ENCODE assay signal across 8 cellular contexts in the genomic region with DNA sequence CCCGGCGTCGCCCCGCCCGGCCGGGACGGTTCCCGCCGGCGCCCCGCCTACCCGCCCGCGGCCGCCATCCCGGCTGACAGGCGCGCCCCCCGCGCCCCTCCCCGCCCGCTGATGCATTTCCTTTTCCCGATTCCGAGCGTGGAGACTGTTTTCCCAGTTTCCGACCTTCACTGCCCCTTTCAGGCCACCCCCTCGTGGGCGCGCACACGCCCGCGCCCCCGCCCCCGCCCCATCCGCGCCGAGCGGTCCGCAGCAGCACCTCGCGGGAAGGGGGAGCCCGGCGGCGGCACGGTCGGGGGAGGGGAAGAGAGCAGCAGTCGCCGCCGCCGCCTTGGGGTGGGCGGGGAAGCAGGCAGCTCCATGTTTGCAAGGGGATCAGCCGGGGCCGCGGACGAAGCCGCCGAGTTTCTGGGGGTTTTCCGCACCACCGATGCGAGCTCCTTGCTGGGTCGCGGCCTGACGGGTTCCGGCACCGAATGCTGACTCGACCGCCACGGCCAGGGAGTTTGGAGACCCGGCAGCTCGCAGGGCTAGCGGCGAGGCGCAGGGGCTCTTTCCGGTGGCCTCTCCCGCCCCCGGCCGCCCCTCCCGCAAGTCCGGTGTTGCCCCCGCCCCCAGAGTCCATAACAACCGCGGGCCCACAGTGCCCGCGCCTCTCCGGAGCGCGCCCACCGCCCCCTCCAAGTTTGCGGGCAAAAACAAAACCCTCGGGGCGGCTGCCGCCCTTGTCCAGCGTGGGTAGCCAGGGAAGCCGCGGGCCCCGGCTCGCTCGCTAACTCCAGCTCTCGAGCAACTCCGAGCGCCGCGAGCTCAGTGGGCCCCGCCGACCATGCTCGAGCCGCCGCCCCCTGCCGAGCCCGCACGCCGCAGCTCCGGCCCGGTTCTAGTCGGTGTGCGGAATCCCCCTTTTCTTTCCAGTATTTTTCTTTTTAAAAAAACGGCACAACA. TPM values are rescaled to one million over a fixed set of nuclear protein-coding genes. Genes with fewer than 3 reads are reported as not detected.
A peak's percentile ranks its signal among the peaks of the same experiment; 100 is the strongest.
DNase-seq lines count a peak whose midpoint lies in the region; ATAC-seq lines count a peak whose summit lies in the region.

No MANE protein-coding gene starts in this region.

- intact Hi-C loops in activated CD4-positive, alpha-beta T cell treated with anti-CD3 and anti-CD28 coated beads for 36 hours (cut with DNase I, micrococcal nuclease), result loop anchor here (1.0 to 10.0 kb wide), 21 partner anchors 47 to 1966 kb away; a partner anchor contains a TSS

- H3K27ac Mint-ChIP-seq in activated CD4-positive, alpha-beta T cell treated with anti-CD3 and anti-CD28 coated beads for 36 hours, result peak overlapping the region; percentile 83

- no peaks in the 10 kb centered on the region for H3K9me3 Mint-ChIP-seq in activated CD4-positive, alpha-beta T cell treated with anti-CD3 and anti-CD28 coated beads for 36 hours (ENCODE audit: low read depth)

- no peaks in the 10 kb centered on the region for H3K27me3 Mint-ChIP-seq in activated CD4-positive, alpha-beta T cell treated with anti-CD3 and anti-CD28 coated beads for 36 hours

- DNase-seq in GDM1 (lab: John Stamatoyannopoulos, UW), result peak; percentile 23
- peak; percentile 53 for DNase-seq in NCI-H1694 (lab: John Stamatoyannopoulos, UW)
- DNase-seq in activated CD4-positive, alpha-beta T cell treated with anti-CD3 and anti-CD28 coated beads for 36 hours, result peak; percentile 91
- DNase-seq in lung microvascular endothelial cell (ENCODE audit: low read depth in 2 of 2), result peak; percentile 88 to 94
- DNase-seq in stimulated activated CD4-positive, alpha-beta T cell treated with anti-CD3 and anti-CD28 coated beads, TNF-alpha, amount 100 ng/mL, for 48 hours (ENCODE audit: low read depth in 3 of 3), result peak; percentile 56 to 82 (median 68)

- peak overlapping the region; percentile 77 for H3K27ac ChIP-seq in cingulate gyrus (ENCODE audit: low read depth, low read length)

- CTCF ChIA-PET in activated CD4-positive, alpha-beta T cell treated with anti-CD3 and anti-CD28 coated beads for 36 hours (lab: Charles Lee), result interaction anchor here (0.5 to 4.8 kb wide), 11 partner anchors 9 to 936 kb away, joined by 3 to 37 read pairs (median 4); a partner anchor contains a TSS

- H3K4me3 Mint-ChIP-seq in activated CD4-positive, alpha-beta T cell treated with anti-CD3 and anti-CD28 coated beads for 36 hours, result peak overlapping the region; percentile 99

- peaks cover 14% of the 10 kb centered on the region for H3K4me1 Mint-ChIP-seq in activated CD4-positive, alpha-beta T cell treated with anti-CD3 and anti-CD28 coated beads for 36 hours

- POLR2A ChIA-PET in activated CD4-positive, alpha-beta T cell treated with anti-CD3 and anti-CD28 coated beads for 36 hours (lab: Charles Lee), result interaction anchor here (0.5 to 7.3 kb wide), 20 partner anchors 8 to 912 kb away, joined by 3 to 83 read pairs (median 3); a partner anchor contains a TSS

- peaks cover 2% of the 10 kb centered on the region for H3K36me3 Mint-ChIP-seq in activated CD4-positive, alpha-beta T cell treated with anti-CD3 and anti-CD28 coated beads for 36 hours (ENCODE audit: low read depth)

- no peak for ATAC-seq in activated CD4-positive, alpha-beta T cell treated with anti-CD3 and anti-CD28 coated beads for 36 hours
- no peak for ATAC-seq in HG03442 (IDR thresholded peaks at IDR 0.05; ENCODE audit: unreplicated experiment)
- no peak for ATAC-seq in GM19351 (IDR thresholded peaks at IDR 0.05; ENCODE audit: unreplicated experiment)

RNA-seq across cellular contexts. Expression of a gene that starts 3.3 kb away (rescaled TPM):
- total RNA-seq in activated CD4-positive, alpha-beta T cell treated with anti-CD3 and anti-CD28 coated beads for 36 hours, result 10 to 100 TPM; 87.4 to 92.0 TPM
- total RNA-seq in lung microvascular endothelial cell, result 18.3 and 22.0 TPM in 2 replicates

Comparison
In these comparisons a context has a peak if more than half of its experiments do, and no peak if none do; other contexts are left out.
1. DNase-seq: peak in every context shown above with its lines; median percentile 91 in activated CD4-positive, alpha-beta T cell treated with anti-CD3 and anti-CD28 coated beads for 36 hours; 91 in lung microvascular endothelial cell; 68 in stimulated activated CD4-positive, alpha-beta T cell treated with anti-CD3 and anti-CD28 coated beads, TNF-alpha, amount 100 ng/mL, for 48 hours; 53 in NCI-H1694; 23 in GDM1.